ENCODE assay signal across 8 cellular contexts in genomic region chr16:81403601-81404391, GRCh38. TPM values are rescaled to one million over a fixed set of nuclear protein-coding genes. Genes with fewer than 3 reads are reported as not detected.
A peak's percentile ranks its signal among the peaks of the same experiment; 100 is the strongest.
DNase-seq lines count a peak whose midpoint lies in the region; ATAC-seq and TF ChIP-seq lines count a peak whose summit lies in the region.

No MANE protein-coding gene starts in this region.

- peaks cover 0 to 9% (median 3%) of the 10 kb centered on the region in 4 donors for H3K4me1 ChIP-seq in Peyer's patch

- no peaks in the 10 kb centered on the region for H3K36me3 Mint-ChIP-seq in CD4-positive, alpha-beta T cell (ENCODE audit: low read depth)
- peaks cover 0 to 4% of the 10 kb centered on the region in 2 donors for H3K36me3 Mint-ChIP-seq in activated T-cell treated with anti-CD3 and anti-CD28 coated beads, Interleukin-2, amount 50 U/mL, for 72 hours (ENCODE audit: insufficient read depth in 2 of 2)
- no peaks in the 10 kb centered on the region for H3K36me3 Mint-ChIP-seq in nephron (ENCODE audit: low read depth)
- no peaks in the 10 kb centered on the region for H3K36me3 Mint-ChIP-seq in stimulated activated naive B cell treated with anti-CD40 and anti-IgM and Interleukin-4, amounts not matched to agents 10 μg/mL and 1 μg/mL and 100 μg/mL, for 72 hours

- H3K27ac Mint-ChIP-seq in CD4-positive, alpha-beta T cell: no peak overlapping the region
- H3K27ac Mint-ChIP-seq in activated T-cell treated with anti-CD3 and anti-CD28 coated beads, Interleukin-2, amount 50 U/mL, for 72 hours: no peak overlapping the region
- H3K27ac Mint-ChIP-seq in nephron: no peak overlapping the region
- no peak overlapping the region for H3K27ac Mint-ChIP-seq in stimulated activated naive B cell treated with anti-CD40 and anti-IgM and Interleukin-4, amounts not matched to agents 10 μg/mL and 1 μg/mL and 100 μg/mL, for 72 hours

- POLR2A ChIA-PET in CD4-positive, alpha-beta T cell (lab: Charles Lee): interaction anchor here (0.9 to 2.5 kb wide), 3 partner anchors 41 to 294 kb away, joined by 3 to 7 read pairs (median 4); partner anchors contain the start of gene CMIP

- intact Hi-C loops in CD4-positive, alpha-beta T cell (cut with DNase I, micrococcal nuclease): loop anchor here (1.0 to 10.0 kb wide), 5 partner anchors 71 to 334 kb away; no protein-coding TSS in a partner anchor

- TF ChIP-seq POLR2A in Peyer's patch (IDR thresholded peaks at IDR 0.05): no peak

- TF ChIP-seq RAD21 in Ishikawa (IDR thresholded peaks at IDR 0.05; ENCODE audit: low read depth): peak; percentile 98

- no peaks in the 10 kb centered on the region for H3K9me3 ChIP-seq in CD4-positive, alpha-beta T cell (ENCODE audit: control insufficient read depth, low read length)
- H3K9me3 ChIP-seq in Peyer's patch: peaks cover 0 to 5% (median 0%) of the 10 kb centered on the region in 4 donors

- no peak for TF ChIP-seq EP300 in Ishikawa (IDR thresholded peaks at IDR 0.05; ENCODE audit: borderline replicate concordance)

- no peaks in the 10 kb centered on the region for H3K4me1 Mint-ChIP-seq in CD4-positive, alpha-beta T cell (ENCODE audit: low read depth)
- peaks cover under 1% of the 10 kb centered on the region for H3K4me1 Mint-ChIP-seq in activated T-cell treated with anti-CD3 and anti-CD28 coated beads, Interleukin-2, amount 50 U/mL, for 72 hours (ENCODE audit: low read depth)
- H3K4me1 Mint-ChIP-seq in nephron: no peaks in the 10 kb centered on the region
- peaks cover 0 to 2% of the 10 kb centered on the region in 2 donors for H3K4me1 Mint-ChIP-seq in stimulated activated naive B cell treated with anti-CD40 and anti-IgM and Interleukin-4, amounts not matched to agents 10 μg/mL and 1 μg/mL and 100 μg/mL, for 72 hours

- CTCF ChIA-PET in CD4-positive, alpha-beta T cell (lab: Charles Lee): interaction anchor here (0.7 to 1.6 kb wide), 7 partner anchors 219 to 326 kb away, joined by 3 to 10 read pairs (median 4); no protein-coding TSS in a partner anchor

- no peaks in the 10 kb centered on the region for H3K27me3 Mint-ChIP-seq in CD4-positive, alpha-beta T cell
- H3K27me3 Mint-ChIP-seq in activated T-cell treated with anti-CD3 and anti-CD28 coated beads, Interleukin-2, amount 50 U/mL, for 72 hours (ENCODE audit: low read depth): no peaks in the 10 kb centered on the region
- H3K27me3 Mint-ChIP-seq in nephron (ENCODE audit: low read depth): peaks cover 17% of the 10 kb centered on the region
- H3K27me3 Mint-ChIP-seq in stimulated activated naive B cell treated with anti-CD40 and anti-IgM and Interleukin-4, amounts not matched to agents 10 μg/mL and 1 μg/mL and 100 μg/mL, for 72 hours: peaks cover 2 to 5% of the 10 kb centered on the region in 2 donors

- peak; percentile 62 to 85 (median 75) for DNase-seq in CD4-positive, alpha-beta T cell
- DNase-seq in Peyer's patch (peak; percentile 88 to 95 (median 92)), fibroblast of peridontal ligament (ENCODE audit: extremely low read depth) (peak; percentile 53)
- peak; percentile 85 to 90 for DNase-seq in activated T-cell treated with anti-CD3 and anti-CD28 coated beads, Interleukin-2, amount 50 U/mL, for 72 hours
- peak; percentile 73 for DNase-seq in stimulated activated naive B cell treated with anti-CD40 and anti-IgM and Interleukin-4, amounts not matched to agents 10 μg/mL and 1 μg/mL and 100 μg/mL, for 72 hours

- H3K9me3 Mint-ChIP-seq in CD4-positive, alpha-beta T cell: no peaks in the 10 kb centered on the region
- H3K9me3 Mint-ChIP-seq in activated T-cell treated with anti-CD3 and anti-CD28 coated beads, Interleukin-2, amount 50 U/mL, for 72 hours: peaks cover 0 to 3% of the 10 kb centered on the region in 2 donors
- no peaks in the 10 kb centered on the region for H3K9me3 Mint-ChIP-seq in nephron
- peaks cover 0 to 2% of the 10 kb centered on the region in 2 donors for H3K9me3 Mint-ChIP-seq in stimulated activated naive B cell treated with anti-CD40 and anti-IgM and Interleukin-4, amounts not matched to agents 10 μg/mL and 1 μg/mL and 100 μg/mL, for 72 hours

- no peak overlapping the region for H3K4me3 Mint-ChIP-seq in CD4-positive, alpha-beta T cell
- H3K4me3 Mint-ChIP-seq in activated T-cell treated with anti-CD3 and anti-CD28 coated beads, Interleukin-2, amount 50 U/mL, for 72 hours: peak overlapping the region; percentile 37 to 40
- peak overlapping the region in 1 of 3 experiments; percentile 19 for H3K4me3 Mint-ChIP-seq in nephron
- peak overlapping the region; percentile 71 to 74 for H3K4me3 Mint-ChIP-seq in stimulated activated naive B cell treated with anti-CD40 and anti-IgM and Interleukin-4, amounts not matched to agents 10 μg/mL and 1 μg/mL and 100 μg/mL, for 72 hours

- no peaks in the 10 kb centered on the region for H3K36me3 ChIP-seq in Peyer's patch

- peak; percentile 97 for TF ChIP-seq CTCF in CD4-positive, alpha-beta T cell (IDR thresholded peaks at IDR 0.05)
- TF ChIP-seq CTCF in Peyer's patch (IDR thresholded peaks at IDR 0.05) (peak; percentile 91 to 98 (median 96)), nephron (IDR thresholded peaks at IDR 0.05; ENCODE audit: unreplicated experiment in 3 of 3) (peak; percentile 96 to 98 (median 97))

- peak; percentile 86 for ATAC-seq in CD4-positive, alpha-beta T cell (ENCODE audit: poor library complexity)
- peak; percentile 75 for ATAC-seq in GM21390 (IDR thresholded peaks at IDR 0.05; ENCODE audit: unreplicated experiment)
- ATAC-seq in activated T-cell treated with anti-CD3 and anti-CD28 coated beads, Interleukin-2, amount 50 U/mL, for 72 hours (replicated peaks in 1 of 2): peak; percentile 94 to 97
- peak; percentile 95 to 97 for ATAC-seq in stimulated activated naive B cell treated with anti-CD40 and anti-IgM and Interleukin-4, amounts not matched to agents 10 μg/mL and 1 μg/mL and 100 μg/mL, for 72 hours (replicated peaks)

- no peaks in the 10 kb centered on the region for H3K27me3 ChIP-seq in CD4-positive, alpha-beta T cell (ENCODE audit: control insufficient read depth, insufficient read depth, low read length)
- no peaks in the 10 kb centered on the region for H3K27me3 ChIP-seq in Peyer's patch

- no peak overlapping the region for H3K27ac ChIP-seq in CD4-positive, alpha-beta T cell (ENCODE audit: low read depth, low read length)
- no peak overlapping the region for H3K27ac ChIP-seq in Peyer's patch

- peak overlapping the region; percentile 7 to 41 (median 36) for H3K4me3 ChIP-seq in Peyer's patch

TF ChIP-seq in Ishikawa, 13 proteins besides CTCF, POLR2A, EP300 and RAD21:
- TF ChIP-seq MAX (IDR thresholded peaks at IDR 0.05) (peak; percentile 58), NFIC (IDR thresholded peaks at IDR 0.05) (peak; percentile 27; the same call in 1 of the 2 replicates), ZBTB7A (IDR thresholded peaks at IDR 0.05; ENCODE audit: low read depth) (no peak), TCF12 (IDR thresholded peaks at IDR 0.05; ENCODE audit: low read depth) (0 out of 2 replicates have a peak, but pooled peaks have one; percentile 17)

RNA-seq across cellular contexts. Expression of gene CMIP, which starts 40.8 kb away (rescaled TPM):
- total RNA-seq in CD4-positive, alpha-beta T cell: 10 to 100 TPM; 33.5 to 35.3 TPM
- total RNA-seq in Peyer's patch: 100 to 1,000 TPM in 1 of 4 donors, 10 to 100 TPM in 3; 44.6 to 152 (median 76.5) TPM
- total RNA-seq in activated T-cell treated with anti-CD3 and anti-CD28 coated beads, Interleukin-2, amount 50 U/mL, for 72 hours: 10 to 100 TPM; 53.1 to 59.0 TPM
